In the genomic region with DNA sequence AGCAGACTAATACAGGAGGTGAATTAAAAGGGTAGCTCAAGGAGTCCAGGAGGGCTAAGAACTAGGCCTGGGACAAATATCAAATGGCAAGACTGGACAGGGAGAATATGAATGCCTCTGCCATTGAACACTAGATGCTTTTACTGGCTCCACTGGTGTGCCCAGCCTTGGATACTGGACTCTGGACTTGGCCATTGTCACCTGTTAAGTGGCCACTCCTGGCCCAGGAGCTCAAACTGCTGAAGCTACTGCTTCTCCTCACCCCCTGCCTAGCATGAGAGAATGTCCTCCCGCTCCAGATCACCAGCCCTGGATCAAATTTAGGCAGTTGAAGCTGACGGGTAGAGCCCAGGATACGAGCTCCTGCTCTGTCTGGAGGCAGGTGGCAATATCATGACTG, we compare ENCODE assay signal across 20 cellular contexts.
DNase-seq lines count a peak whose midpoint lies in the region; ATAC-seq, FAIRE-seq and TF ChIP-seq lines count a peak whose summit lies in the region.
"Had no signal": no experiment of that assay in that cellular context is flagged by ENCODE, and none has a peak within 500 bp of the region (broad histone marks: within the 10 kb centered on the region; RNA-seq: fewer than 3 reads in every experiment).

No MANE protein-coding gene starts in this region.

- no peak overlapping the region for H3K14ac ChIP-seq in H9 (ENCODE audit: insufficient read depth, low read length)

- H3K4me1 Mint-ChIP-seq in H9 (peaks cover 11 to 15% of the 10 kb centered on the region in 2 experiments), nephron progenitor cell (peaks cover 65% of the 10 kb centered on the region)
- H3K4me1 Mint-ChIP-seq: CD4-positive, alpha-beta memory T cell had no signal

- no peak overlapping the region for H4K8ac ChIP-seq in H9 (replicated peaks; ENCODE audit: insufficient read length, low read depth, low read length)

- H3K9me3 Mint-ChIP-seq in H9 (peaks cover 0 to 3% of the 10 kb centered on the region in 2 experiments; a peak in 2 of 5 replicates), nephron progenitor cell (peaks cover 44% of the 10 kb centered on the region)

- no peak overlapping the region for H4K91ac ChIP-seq in H9 (ENCODE audit: insufficient read length, low read depth, low read length)

- H3K4me1 ChIP-seq in heart left ventricle: peaks cover 0 to 5% (median 0%) of the 10 kb centered on the region in 12 donors
- no peaks in the 10 kb centered on the region for H3K4me1 ChIP-seq in H9 (ENCODE audit: insufficient read depth, low read length)
- peaks cover 0 to 37% (median 15%) of the 10 kb centered on the region in 4 donors for H3K4me1 ChIP-seq in right lobe of liver

- H3K36me3 ChIP-seq in heart left ventricle (no peaks in the 10 kb centered on the region), right lobe of liver (no peaks in the 10 kb centered on the region)

- FAIRE-seq in GM12892 (lab: Jason Lieb, UNC): no peak
- FAIRE-seq: GM12891, H1 had no signal

- no peak overlapping the region for H2BK120ac ChIP-seq in H9 (ENCODE audit: low read depth, low read length, poor library complexity, severe bottlenecking)

- H2AFZ ChIP-seq in H9 (ENCODE audit: low read length): no peak overlapping the region
- H2AFZ ChIP-seq: GM23248 had no signal

- no peaks in the 10 kb centered on the region; a peak in 2 of 7 replicates for H3K36me3 Mint-ChIP-seq in H9 (ENCODE audit: insufficient read depth in 1 of 3, low read depth in 3 of 3)
- peaks cover 16% of the 10 kb centered on the region for H3K36me3 Mint-ChIP-seq in nephron progenitor cell (ENCODE audit: low read depth)
- H3K36me3 Mint-ChIP-seq: CD4-positive, alpha-beta memory T cell had no signal

- ATAC-seq in heart left ventricle (no peak), right lobe of liver (peak; percentile 55 to 69 (median 61))
- ATAC-seq: HCT116 had no signal

- H3K27ac Mint-ChIP-seq in H9 (no peak overlapping the region), nephron progenitor cell (no peak overlapping the region)
- H3K27ac Mint-ChIP-seq: CD4-positive, alpha-beta memory T cell had no signal

- H3K4me3 Mint-ChIP-seq in H9 (no peak overlapping the region), nephron progenitor cell (no peak overlapping the region)
- H3K4me3 Mint-ChIP-seq: CD4-positive, alpha-beta memory T cell had no signal

- H3T11ph ChIP-seq in H9 (ENCODE audit: low read length): no peak overlapping the region

- no peaks in the 10 kb centered on the region for H4K20me1 ChIP-seq in H9 (ENCODE audit: control insufficient read depth, insufficient read depth, insufficient read length)

- H2BK15ac ChIP-seq in H9 (ENCODE audit: low read depth, low read length): no peak overlapping the region

- no peaks in the 10 kb centered on the region for H3K23me2 ChIP-seq in H9 (ENCODE audit: insufficient read length, low read depth, low read length, poor library complexity, severe bottlenecking)

- H3K4ac ChIP-seq in H9 (ENCODE audit: low read depth, low read length): no peak overlapping the region

- H3K79me1 ChIP-seq in H9 (ENCODE audit: insufficient read depth, low read depth, low read length, poor library complexity, severe bottlenecking): no peaks in the 10 kb centered on the region

- no peak overlapping the region for H3K23ac ChIP-seq in H9 (ENCODE audit: insufficient read length, low read depth, low read length)

- H3K27me3 ChIP-seq in heart left ventricle (peaks cover 0 to 6% (median 0%) of the 10 kb centered on the region in 9 donors), H9 (ENCODE audit: insufficient read depth, low read length) (no peaks in the 10 kb centered on the region), right lobe of liver (no peaks in the 10 kb centered on the region)

- no peak overlapping the region for H3K56ac ChIP-seq in H9 (ENCODE audit: insufficient read length, low read depth, low read length)

- H3K4me2 ChIP-seq in H9 (ENCODE audit: insufficient read depth, insufficient read length, low read length): no peak overlapping the region

- H3K27me3 Mint-ChIP-seq in H9 (ENCODE audit: low read depth) (no peaks in the 10 kb centered on the region; the same call in none of the 2 replicates), nephron progenitor cell (ENCODE audit: low read depth, poor library complexity) (peaks cover 16% of the 10 kb centered on the region)

- DNase-seq in cardiac septum (ENCODE audit: low spot score): peak; percentile 38
- no peak for DNase-seq in heart left ventricle
- peak; percentile 5 for DNase-seq in H9
- DNase-seq in coronary artery (ENCODE audit: low spot score): peak; percentile 35
- DNase-seq in right lobe of liver: peak in 1 of 3 donors; percentile 65
- no peak for DNase-seq in nephron progenitor cell
- DNase-seq in GM12892 (ENCODE audit: insufficient read length): no peak
- DNase-seq in inferior parietal cortex (ENCODE audit: extremely low spot score): no peak
- DNase-seq: C1 segment of cervical spinal cord; Calu3; CD4-positive, alpha-beta memory T cell; COR-L47; DMS53; DMS79 treated with DMSO at 0.1 percent for 48 hours; GF-D8; GM23248; H7 had no signal

- H4K5ac ChIP-seq in H9 (ENCODE audit: insufficient read length, low read depth, low read length): no peak overlapping the region

- no peak overlapping the region for H3K18ac ChIP-seq in H9 (ENCODE audit: insufficient read length, low read depth, low read length)

- TF ChIP-seq POLR2A in heart left ventricle (IDR thresholded peaks at IDR 0.05) (no peak), right lobe of liver (IDR thresholded peaks at IDR 0.05) (no peak), GM12892 (IDR thresholded peaks at IDR 0.05; ENCODE audit: low read depth, low read length) (no peak)

- no peak overlapping the region for H3K27ac ChIP-seq in heart left ventricle
- no peak overlapping the region for H3K27ac ChIP-seq in H9 (ENCODE audit: insufficient read length, low read depth, low read length)
- H3K27ac ChIP-seq in coronary artery: no peak overlapping the region
- H3K27ac ChIP-seq in right lobe of liver: no peak overlapping the region
- H3K27ac ChIP-seq: GM23248 had no signal

- no peak for TF ChIP-seq CTCF in heart left ventricle (IDR thresholded peaks at IDR 0.05)
- no peak for TF ChIP-seq CTCF in H9 (conservative IDR thresholded peaks at IDR 0.05)
- no peak for TF ChIP-seq CTCF in coronary artery (IDR thresholded peaks at IDR 0.05)
- no peak for TF ChIP-seq CTCF in right lobe of liver (IDR thresholded peaks at IDR 0.05)
- no peak for TF ChIP-seq CTCF in nephron progenitor cell (IDR thresholded peaks at IDR 0.05)

- H2BK20ac ChIP-seq in H9 (ENCODE audit: low read depth, low read length, poor library complexity, severe bottlenecking): no peak overlapping the region

- H2AK5ac ChIP-seq in H9 (ENCODE audit: insufficient read length, low read length): no peak overlapping the region

- 75 to 100% (median 88%) methylated on average over 3 of the region's 3 CpGs for WGBS in heart left ventricle, 4 donors
- no CpG with 5 or more reads among the region's 3 CpGs for WGBS in H9 (ENCODE audit: extremely low coverage, insufficient read length, low lambda C conversion rate)
- 63% methylated on average over 2 of the region's 3 CpGs for WGBS in right lobe of liver (ENCODE audit: insufficient coverage, low coverage, low lambda C conversion rate, missing lambda C conversion rate)

- intact Hi-C loops in cardiac septum (cut with DNase I): no loop called here
- intact Hi-C loops in heart left ventricle (cut with DNase I): no loop called here
- intact Hi-C loops in right lobe of liver (cut with DNase I): no loop called here

- H3K9ac ChIP-seq in H9 (ENCODE audit: extremely low read depth, insufficient read length, low read length): no peak overlapping the region
- H3K9ac ChIP-seq: GM23248 had no signal

- H3K79me2 ChIP-seq in H9 (ENCODE audit: insufficient read depth, low read length): no peaks in the 10 kb centered on the region

- H2BK12ac ChIP-seq in H9 (ENCODE audit: insufficient read length, low read depth, low read length): no peak overlapping the region

- H3K9me3 ChIP-seq in heart left ventricle: no peaks in the 10 kb centered on the region
- no peaks in the 10 kb centered on the region for H3K9me3 ChIP-seq in H9 (ENCODE audit: control insufficient read depth, low read depth, low read length)
- H3K9me3 ChIP-seq in right lobe of liver: no peaks in the 10 kb centered on the region

- H2BK5ac ChIP-seq in H9 (ENCODE audit: insufficient read length, low read length): no peak overlapping the region

- H3K4me3 ChIP-seq in heart left ventricle (no peak overlapping the region), coronary artery (no peak overlapping the region), right lobe of liver (no peak overlapping the region)
- H3K4me3 ChIP-seq: GM23248 had no signal

Comparison
In these comparisons a context has a peak if more than half of its experiments do, and no peak if none do; other contexts are left out.
1. DNase-seq: peak in cardiac septum (single experiment), H9 (single experiment) and coronary artery (single experiment); none in heart left ventricle (0 of 5), nephron progenitor cell (single experiment), GM12892 (single experiment) and inferior parietal cortex (single experiment).
2. ATAC-seq: peak in right lobe of liver (4 of 4); none in heart left ventricle (0 of 4).